1 cellular context compared by ENCODE assay signal in the genomic region with DNA sequence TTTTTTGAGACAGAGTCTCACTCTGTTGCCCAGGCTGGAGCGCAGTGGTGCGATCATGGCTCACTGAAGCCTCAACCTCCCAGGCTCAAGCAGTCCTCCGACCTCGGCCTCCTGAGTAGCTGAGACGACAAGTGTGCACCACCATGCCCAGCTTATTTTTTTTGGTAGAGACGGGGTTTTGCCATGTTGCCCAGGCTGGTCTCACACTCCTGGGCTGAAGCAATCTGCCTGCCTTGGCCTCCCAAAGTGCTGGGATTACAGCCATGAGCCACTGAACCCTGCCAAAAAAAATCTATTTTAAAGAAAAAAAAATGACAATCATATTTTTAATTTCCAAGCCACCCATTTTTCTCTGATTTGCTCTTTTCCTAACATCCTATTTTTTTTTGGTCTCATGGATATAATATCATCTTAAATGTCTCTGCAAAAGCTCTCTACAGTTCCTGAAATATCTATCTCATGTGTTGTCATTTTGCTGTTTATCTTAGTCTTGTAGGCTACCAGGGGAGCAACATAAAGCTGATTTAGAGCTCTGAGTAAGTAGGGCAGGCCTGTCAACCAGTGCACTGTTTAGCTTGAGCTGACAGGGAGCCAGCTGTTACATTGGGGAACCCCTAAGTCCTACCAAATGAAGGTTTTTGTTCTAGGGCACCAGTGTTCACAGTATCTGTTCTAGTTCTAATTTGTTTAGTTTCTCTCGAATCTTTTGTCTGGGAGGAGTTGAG.
TF ChIP-seq lines count a peak whose summit lies in the region.

No MANE protein-coding gene starts in this region.

TF ChIP-seq in H1, 55 proteins besides CTCF, POLR2A, EP300 and RAD21:
- TF ChIP-seq SIX5 (IDR thresholded peaks at IDR 0.05; ENCODE audit: low read depth, low read length) (no peak), POU5F1 (IDR thresholded peaks at IDR 0.05; ENCODE audit: low read depth, low read length) (no peak), GTF2F1 (IDR thresholded peaks at IDR 0.05; ENCODE audit: borderline replicate concordance, low read depth, low read length) (no peak), BACH1 (IDR thresholded peaks at IDR 0.05; ENCODE audit: low read length) (no peak), SRF (IDR thresholded peaks at IDR 0.05; ENCODE audit: low read depth, low read length) (no peak), ASH2L (IDR thresholded peaks at IDR 0.05; ENCODE audit: low read length) (no peak), SIN3A (conservative IDR thresholded peaks at IDR 0.05 in 1 of 2, IDR thresholded peaks at IDR 0.05 in 1 of 2; ENCODE audit: low read depth in 1 of 2, low read length in 2 of 2) (no peak), HDAC2 (IDR thresholded peaks at IDR 0.05; ENCODE audit: borderline replicate concordance in 1 of 2, low read depth in 2 of 2, low read length in 2 of 2) (no peak), CREB1 (IDR thresholded peaks at IDR 0.05) (no peak), ZNF274 (IDR thresholded peaks at IDR 0.05; ENCODE audit: borderline replicate concordance, extremely low read depth, low read length) (no peak)
- TF ChIP-seq, protein P1, sequence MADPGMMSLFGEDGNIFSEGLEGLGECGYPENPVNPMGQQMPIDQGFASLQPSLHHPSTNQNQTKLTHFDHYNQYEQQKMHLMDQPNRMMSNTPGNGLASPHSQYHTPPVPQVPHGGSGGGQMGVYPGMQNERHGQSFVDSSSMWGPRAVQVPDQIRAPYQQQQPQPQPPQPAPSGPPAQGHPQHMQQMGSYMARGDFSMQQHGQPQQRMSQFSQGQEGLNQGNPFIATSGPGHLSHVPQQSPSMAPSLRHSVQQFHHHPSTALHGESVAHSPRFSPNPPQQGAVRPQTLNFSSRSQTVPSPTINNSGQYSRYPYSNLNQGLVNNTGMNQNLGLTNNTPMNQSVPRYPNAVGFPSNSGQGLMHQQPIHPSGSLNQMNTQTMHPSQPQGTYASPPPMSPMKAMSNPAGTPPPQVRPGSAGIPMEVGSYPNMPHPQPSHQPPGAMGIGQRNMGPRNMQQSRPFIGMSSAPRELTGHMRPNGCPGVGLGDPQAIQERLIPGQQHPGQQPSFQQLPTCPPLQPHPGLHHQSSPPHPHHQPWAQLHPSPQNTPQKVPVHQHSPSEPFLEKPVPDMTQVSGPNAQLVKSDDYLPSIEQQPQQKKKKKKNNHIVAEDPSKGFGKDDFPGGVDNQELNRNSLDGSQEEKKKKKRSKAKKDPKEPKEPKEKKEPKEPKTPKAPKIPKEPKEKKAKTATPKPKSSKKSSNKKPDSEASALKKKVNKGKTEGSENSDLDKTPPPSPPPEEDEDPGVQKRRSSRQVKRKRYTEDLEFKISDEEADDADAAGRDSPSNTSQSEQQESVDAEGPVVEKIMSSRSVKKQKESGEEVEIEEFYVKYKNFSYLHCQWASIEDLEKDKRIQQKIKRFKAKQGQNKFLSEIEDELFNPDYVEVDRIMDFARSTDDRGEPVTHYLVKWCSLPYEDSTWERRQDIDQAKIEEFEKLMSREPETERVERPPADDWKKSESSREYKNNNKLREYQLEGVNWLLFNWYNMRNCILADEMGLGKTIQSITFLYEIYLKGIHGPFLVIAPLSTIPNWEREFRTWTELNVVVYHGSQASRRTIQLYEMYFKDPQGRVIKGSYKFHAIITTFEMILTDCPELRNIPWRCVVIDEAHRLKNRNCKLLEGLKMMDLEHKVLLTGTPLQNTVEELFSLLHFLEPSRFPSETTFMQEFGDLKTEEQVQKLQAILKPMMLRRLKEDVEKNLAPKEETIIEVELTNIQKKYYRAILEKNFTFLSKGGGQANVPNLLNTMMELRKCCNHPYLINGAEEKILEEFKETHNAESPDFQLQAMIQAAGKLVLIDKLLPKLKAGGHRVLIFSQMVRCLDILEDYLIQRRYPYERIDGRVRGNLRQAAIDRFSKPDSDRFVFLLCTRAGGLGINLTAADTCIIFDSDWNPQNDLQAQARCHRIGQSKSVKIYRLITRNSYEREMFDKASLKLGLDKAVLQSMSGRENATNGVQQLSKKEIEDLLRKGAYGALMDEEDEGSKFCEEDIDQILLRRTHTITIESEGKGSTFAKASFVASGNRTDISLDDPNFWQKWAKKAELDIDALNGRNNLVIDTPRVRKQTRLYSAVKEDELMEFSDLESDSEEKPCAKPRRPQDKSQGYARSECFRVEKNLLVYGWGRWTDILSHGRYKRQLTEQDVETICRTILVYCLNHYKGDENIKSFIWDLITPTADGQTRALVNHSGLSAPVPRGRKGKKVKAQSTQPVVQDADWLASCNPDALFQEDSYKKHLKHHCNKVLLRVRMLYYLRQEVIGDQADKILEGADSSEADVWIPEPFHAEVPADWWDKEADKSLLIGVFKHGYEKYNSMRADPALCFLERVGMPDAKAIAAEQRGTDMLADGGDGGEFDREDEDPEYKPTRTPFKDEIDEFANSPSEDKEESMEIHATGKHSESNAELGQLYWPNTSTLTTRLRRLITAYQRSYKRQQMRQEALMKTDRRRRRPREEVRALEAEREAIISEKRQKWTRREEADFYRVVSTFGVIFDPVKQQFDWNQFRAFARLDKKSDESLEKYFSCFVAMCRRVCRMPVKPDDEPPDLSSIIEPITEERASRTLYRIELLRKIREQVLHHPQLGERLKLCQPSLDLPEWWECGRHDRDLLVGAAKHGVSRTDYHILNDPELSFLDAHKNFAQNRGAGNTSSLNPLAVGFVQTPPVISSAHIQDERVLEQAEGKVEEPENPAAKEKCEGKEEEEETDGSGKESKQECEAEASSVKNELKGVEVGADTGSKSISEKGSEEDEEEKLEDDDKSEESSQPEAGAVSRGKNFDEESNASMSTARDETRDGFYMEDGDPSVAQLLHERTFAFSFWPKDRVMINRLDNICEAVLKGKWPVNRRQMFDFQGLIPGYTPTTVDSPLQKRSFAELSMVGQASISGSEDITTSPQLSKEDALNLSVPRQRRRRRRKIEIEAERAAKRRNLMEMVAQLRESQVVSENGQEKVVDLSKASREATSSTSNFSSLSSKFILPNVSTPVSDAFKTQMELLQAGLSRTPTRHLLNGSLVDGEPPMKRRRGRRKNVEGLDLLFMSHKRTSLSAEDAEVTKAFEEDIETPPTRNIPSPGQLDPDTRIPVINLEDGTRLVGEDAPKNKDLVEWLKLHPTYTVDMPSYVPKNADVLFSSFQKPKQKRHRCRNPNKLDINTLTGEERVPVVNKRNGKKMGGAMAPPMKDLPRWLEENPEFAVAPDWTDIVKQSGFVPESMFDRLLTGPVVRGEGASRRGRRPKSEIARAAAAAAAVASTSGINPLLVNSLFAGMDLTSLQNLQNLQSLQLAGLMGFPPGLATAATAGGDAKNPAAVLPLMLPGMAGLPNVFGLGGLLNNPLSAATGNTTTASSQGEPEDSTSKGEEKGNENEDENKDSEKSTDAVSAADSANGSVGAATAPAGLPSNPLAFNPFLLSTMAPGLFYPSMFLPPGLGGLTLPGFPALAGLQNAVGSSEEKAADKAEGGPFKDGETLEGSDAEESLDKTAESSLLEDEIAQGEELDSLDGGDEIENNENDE (IDR thresholded peaks at IDR 0.05; ENCODE audit: insufficient replicate concordance, low read length): no peak
